In the genomic region with DNA sequence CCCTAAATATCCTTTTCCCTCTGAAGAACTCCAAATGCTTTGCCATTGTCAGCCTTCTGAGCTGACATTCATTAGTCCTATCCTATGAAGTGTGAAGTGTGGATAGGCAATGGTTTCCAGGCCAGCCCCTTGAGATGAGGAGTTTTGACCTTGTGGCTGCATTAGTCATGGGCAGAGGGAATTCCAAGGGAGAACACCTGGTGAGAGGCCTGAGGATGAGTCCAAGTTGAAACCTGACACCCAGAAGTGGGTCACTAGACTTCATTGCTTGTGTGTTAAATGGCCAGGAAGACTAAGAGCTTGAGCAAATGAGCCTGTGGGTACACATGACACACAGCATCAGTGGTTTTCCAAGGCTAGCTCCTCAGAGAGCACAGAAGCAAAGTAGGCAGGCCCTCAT, we compare ENCODE assay signal across 1 cellular context.
A peak's percentile ranks its signal among the peaks of the same experiment; 100 is the strongest.
TF ChIP-seq lines count a peak whose summit lies in the region.

No MANE protein-coding gene starts in this region.

TF ChIP-seq in HCT116, 20 proteins besides CTCF, POLR2A, EP300 and RAD21 (continued from another document):
- TF ChIP-seq, protein P1, sequence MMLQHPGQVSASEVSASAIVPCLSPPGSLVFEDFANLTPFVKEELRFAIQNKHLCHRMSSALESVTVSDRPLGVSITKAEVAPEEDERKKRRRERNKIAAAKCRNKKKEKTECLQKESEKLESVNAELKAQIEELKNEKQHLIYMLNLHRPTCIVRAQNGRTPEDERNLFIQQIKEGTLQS (IDR thresholded peaks at IDR 0.05) = no peak
- TF ChIP-seq, protein P2, sequence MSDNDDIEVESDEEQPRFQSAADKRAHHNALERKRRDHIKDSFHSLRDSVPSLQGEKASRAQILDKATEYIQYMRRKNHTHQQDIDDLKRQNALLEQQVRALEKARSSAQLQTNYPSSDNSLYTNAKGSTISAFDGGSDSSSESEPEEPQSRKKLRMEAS (IDR thresholded peaks at IDR 0.05) = peak; percentile 66; the same call in 1 of the 2 replicates
- TF ChIP-seq EZH2 (IDR thresholded peaks at IDR 0.05) (no peak), SRF (IDR thresholded peaks at IDR 0.05; ENCODE audit: low read depth) (no peak), EZH2phosphoT487 (IDR thresholded peaks at IDR 0.05; ENCODE audit: borderline replicate concordance) (no peak)
TF ChIP-seq in HCT116: peak in this region for 7.
